ENCODE assay signal across 10 cellular contexts in the genomic region with DNA sequence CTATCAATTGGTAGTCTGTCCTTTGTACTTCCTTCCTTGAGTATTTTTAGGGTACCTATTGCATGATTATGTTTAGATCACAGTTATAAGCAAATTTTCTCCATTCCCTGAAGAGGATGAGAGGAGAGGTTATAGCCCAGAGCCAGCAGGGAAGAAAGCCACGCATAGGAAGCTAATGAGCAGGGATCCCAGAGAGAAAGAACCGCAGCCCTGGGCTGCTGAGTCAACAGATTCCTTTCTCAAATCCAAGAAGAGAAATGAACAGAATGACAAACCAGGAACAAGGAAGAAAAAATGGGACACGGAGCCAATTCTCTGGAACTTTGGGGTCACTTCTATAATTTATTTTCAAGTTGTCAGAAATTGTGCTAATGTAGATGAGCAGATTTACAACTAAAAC.
DNase-seq lines count a peak whose midpoint lies in the region; ATAC-seq and TF ChIP-seq lines count a peak whose summit lies in the region.
"Had no signal": no experiment of that assay in that cellular context is flagged by ENCODE, and none has a peak within 500 bp of the region (broad histone marks: within the 10 kb centered on the region; RNA-seq: fewer than 3 reads in every experiment).

No MANE protein-coding gene starts in this region.

- peaks cover 15% of the 10 kb centered on the region for H3K4me1 ChIP-seq in neural progenitor cell

- peak; percentile 10 for DNase-seq in Ammon's horn (ENCODE audit: low spot score)
- DNase-seq in SK-MEL-5 (ENCODE audit: low read depth, low spot score), result peak; percentile 2
- peak; percentile 19 for DNase-seq in fibroblast of villous mesenchyme (ENCODE audit: low read depth)
- DNase-seq in neural progenitor cell (ENCODE audit: low spot score), result peak; percentile 46
- DNase-seq in effector memory CD8-positive, alpha-beta T cell, result no peak
- DNase-seq in naive thymus-derived CD8-positive, alpha-beta T cell, result no peak
- DNase-seq: NCI-H1417 treated with DMSO at 0.1 percent for 48 hours had no signal

- peak overlapping the region; percentile 66 for H3K27ac ChIP-seq in neural progenitor cell

- POLR2A ChIA-PET in naive thymus-derived CD8-positive, alpha-beta T cell (lab: Charles Lee), result no interaction called here

- TF ChIP-seq CTCF in fibroblast of villous mesenchyme (IDR thresholded peaks at IDR 0.05; ENCODE audit: insufficient read depth, low read depth, low read length) (no peak), neural progenitor cell (IDR thresholded peaks at IDR 0.05) (no peak)

- no peaks in the 10 kb centered on the region for H3K36me3 ChIP-seq in neural progenitor cell

- H2AFZ ChIP-seq in neural progenitor cell (replicated peaks), result no peak overlapping the region

- peaks cover 2% of the 10 kb centered on the region for H3K27me3 Mint-ChIP-seq in neural progenitor cell (ENCODE audit: insufficient read depth, low read depth)
- H3K27me3 Mint-ChIP-seq in effector memory CD8-positive, alpha-beta T cell, result no peaks in the 10 kb centered on the region
- no peaks in the 10 kb centered on the region for H3K27me3 Mint-ChIP-seq in naive thymus-derived CD8-positive, alpha-beta T cell
- H3K27me3 Mint-ChIP-seq: activated T-helper 17 cell treated with anti-CD3 and anti-CD28 coated beads, Interleukin-2, amount 50 U/mL, for 72 hours had no signal

- H3K27me3 ChIP-seq in neural progenitor cell, result no peaks in the 10 kb centered on the region

- peak overlapping the region; percentile 1 for H3K27ac Mint-ChIP-seq in neural progenitor cell
- H3K27ac Mint-ChIP-seq in effector memory CD8-positive, alpha-beta T cell, result no peak overlapping the region
- peak overlapping the region in 3 of 10 donors; percentile 32 to 53 (median 41) for H3K27ac Mint-ChIP-seq in naive thymus-derived CD8-positive, alpha-beta T cell
- H3K27ac Mint-ChIP-seq: activated T-helper 17 cell treated with anti-CD3 and anti-CD28 coated beads, Interleukin-2, amount 50 U/mL, for 72 hours had no signal

- H3K4me2 ChIP-seq in neural progenitor cell, result peak overlapping the region; percentile 25

- H3K79me2 ChIP-seq in neural progenitor cell (ENCODE audit: low read depth), result no peaks in the 10 kb centered on the region

- H3K9ac ChIP-seq in neural progenitor cell, result peak overlapping the region; percentile 21

- no peaks in the 10 kb centered on the region for H3K9me3 Mint-ChIP-seq in neural progenitor cell
- H3K9me3 Mint-ChIP-seq in effector memory CD8-positive, alpha-beta T cell, result no peaks in the 10 kb centered on the region
- no peaks in the 10 kb centered on the region for H3K9me3 Mint-ChIP-seq in naive thymus-derived CD8-positive, alpha-beta T cell
- H3K9me3 Mint-ChIP-seq: activated T-helper 17 cell treated with anti-CD3 and anti-CD28 coated beads, Interleukin-2, amount 50 U/mL, for 72 hours had no signal

- no peak overlapping the region for H3K4me3 ChIP-seq in fibroblast of villous mesenchyme (ENCODE audit: low read depth, low read length)
- H3K4me3 ChIP-seq in neural progenitor cell, result no peak overlapping the region

- no peaks in the 10 kb centered on the region for H3K9me3 ChIP-seq in neural progenitor cell (ENCODE audit: low read depth)

- peaks cover 10% of the 10 kb centered on the region for H3K4me1 Mint-ChIP-seq in neural progenitor cell
- H3K4me1 Mint-ChIP-seq in effector memory CD8-positive, alpha-beta T cell (ENCODE audit: low read depth in 2 of 2), result peaks cover 0 to 4% of the 10 kb centered on the region in 2 donors
- H3K4me1 Mint-ChIP-seq in naive thymus-derived CD8-positive, alpha-beta T cell, result peaks cover 0 to 5% (median 1%) of the 10 kb centered on the region in 4 donors
- H3K4me1 Mint-ChIP-seq: activated T-helper 17 cell treated with anti-CD3 and anti-CD28 coated beads, Interleukin-2, amount 50 U/mL, for 72 hours had no signal

- no peaks in the 10 kb centered on the region for H4K20me1 ChIP-seq in neural progenitor cell (ENCODE audit: low read depth)

- peaks cover 19% of the 10 kb centered on the region for H3K36me3 Mint-ChIP-seq in neural progenitor cell
- H3K36me3 Mint-ChIP-seq in effector memory CD8-positive, alpha-beta T cell (ENCODE audit: insufficient read depth), result no peaks in the 10 kb centered on the region
- peaks cover 0 to 36% (median 12%) of the 10 kb centered on the region in 3 donors for H3K36me3 Mint-ChIP-seq in naive thymus-derived CD8-positive, alpha-beta T cell

- H3K4me3 Mint-ChIP-seq in neural progenitor cell, result no peak overlapping the region
- no peak overlapping the region for H3K4me3 Mint-ChIP-seq in effector memory CD8-positive, alpha-beta T cell
- no peak overlapping the region for H3K4me3 Mint-ChIP-seq in naive thymus-derived CD8-positive, alpha-beta T cell
- H3K4me3 Mint-ChIP-seq: activated T-helper 17 cell treated with anti-CD3 and anti-CD28 coated beads, Interleukin-2, amount 50 U/mL, for 72 hours had no signal

- peaks cover 13% of the 10 kb centered on the region for H3F3A ChIP-seq in neural progenitor cell (ENCODE audit: low read depth)

- ATAC-seq in GM21515 (IDR thresholded peaks at IDR 0.05; ENCODE audit: unreplicated experiment) (no peak), HG03045 (IDR thresholded peaks at IDR 0.05; ENCODE audit: unreplicated experiment) (no peak)
- no peak for ATAC-seq in effector memory CD8-positive, alpha-beta T cell (replicated peaks)
- ATAC-seq in naive thymus-derived CD8-positive, alpha-beta T cell, result no peak

- in situ Hi-C loops in SK-MEL-5 (cut with HindIII; ENCODE audit: low pct_unique_long_range_greater_than_20kb, low sequenced_read_pairs), result no loop called here

Comparison
In these comparisons a context has a peak if more than half of its experiments do, and no peak if none do; other contexts are left out.
1. DNase-seq: peak in Ammon's horn (single experiment), SK-MEL-5 (single experiment), fibroblast of villous mesenchyme (single experiment) and neural progenitor cell (single experiment); none in effector memory CD8-positive, alpha-beta T cell (0 of 3) and naive thymus-derived CD8-positive, alpha-beta T cell (0 of 10).